ENCODE assay signal across 15 cellular contexts in genomic region chr5:65779643-65780042, GRCh38. TPM values are rescaled to one million over a fixed set of nuclear protein-coding genes. Genes with fewer than 3 reads are reported as not detected.
DNase-seq lines count a peak whose midpoint lies in the region; ATAC-seq and TF ChIP-seq lines count a peak whose summit lies in the region.
"Had no signal": no experiment of that assay in that cellular context is flagged by ENCODE, and none has a peak within 500 bp of the region (broad histone marks: within the 10 kb centered on the region; RNA-seq: fewer than 3 reads in every experiment).

No MANE protein-coding gene starts in this region.

- H3K27ac ChIP-seq in heart left ventricle (no peak overlapping the region), stomach (no peak overlapping the region)
- H3K27ac ChIP-seq: neutrophil had no signal

- no peak overlapping the region for H3K4me3 Mint-ChIP-seq in activated naive CD8-positive, alpha-beta T cell treated with anti-CD3 and anti-CD28 coated beads for 36 hours
- H3K4me3 Mint-ChIP-seq: activated B cell treated with CpG ODN at 0.5 μM for 24 hours had no signal

- WGBS in heart left ventricle, 4 donors = 53 to 67% (median 55%) methylated on average over 1 of the region's 1 CpG
- 34 to 52% (median 48%) methylated on average over 1 of the region's 1 CpG for WGBS in stomach, 5 donors

- H3K36me3 ChIP-seq in heart left ventricle = peaks cover 0 to 22% (median 7%) of the 10 kb centered on the region in 9 donors
- peaks cover 0 to 34% (median 18%) of the 10 kb centered on the region in 4 donors for H3K36me3 ChIP-seq in stomach
- H3K36me3 ChIP-seq: neutrophil had no signal

- H3K27ac Mint-ChIP-seq in activated naive CD8-positive, alpha-beta T cell treated with anti-CD3 and anti-CD28 coated beads for 36 hours = peak overlapping the region; percentile 60
- H3K27ac Mint-ChIP-seq: activated B cell treated with CpG ODN at 0.5 μM for 24 hours had no signal

- H3K4me1 ChIP-seq in heart left ventricle (peaks cover 0 to 10% (median 6%) of the 10 kb centered on the region in 12 donors), stomach (no peaks in the 10 kb centered on the region)

- H3K4me3 ChIP-seq in heart left ventricle (no peak overlapping the region), stomach (no peak overlapping the region)

- no peaks in the 10 kb centered on the region for H3K9me3 Mint-ChIP-seq in activated naive CD8-positive, alpha-beta T cell treated with anti-CD3 and anti-CD28 coated beads for 36 hours
- H3K9me3 Mint-ChIP-seq: activated B cell treated with CpG ODN at 0.5 μM for 24 hours had no signal

- H3K27me3 ChIP-seq in heart left ventricle (no peaks in the 10 kb centered on the region), stomach (no peaks in the 10 kb centered on the region)
- H3K27me3 ChIP-seq: neutrophil had no signal

- intact Hi-C loops in heart left ventricle (cut with DNase I) (no loop called here), stomach (cut with DNase I; ENCODE audit: low total_unique reads) (no loop called here)

- no peak for TF ChIP-seq EP300 in stomach (IDR thresholded peaks at IDR 0.05)

- no peak for TF ChIP-seq POLR2A in heart left ventricle (IDR thresholded peaks at IDR 0.05)
- TF ChIP-seq POLR2A in stomach (IDR thresholded peaks at IDR 0.05) = no peak

- ATAC-seq in GM18868 (IDR thresholded peaks at IDR 0.05; ENCODE audit: unreplicated experiment) (peak; percentile 43), HG03139 (IDR thresholded peaks at IDR 0.05; ENCODE audit: unreplicated experiment) (peak; percentile 56), heart left ventricle (no peak)

- peaks cover 48% of the 10 kb centered on the region for H3K36me3 Mint-ChIP-seq in activated naive CD8-positive, alpha-beta T cell treated with anti-CD3 and anti-CD28 coated beads for 36 hours

- no peaks in the 10 kb centered on the region for H3K27me3 Mint-ChIP-seq in activated naive CD8-positive, alpha-beta T cell treated with anti-CD3 and anti-CD28 coated beads for 36 hours
- H3K27me3 Mint-ChIP-seq: activated B cell treated with CpG ODN at 0.5 μM for 24 hours had no signal

- TF ChIP-seq CTCF in heart left ventricle (IDR thresholded peaks at IDR 0.05) = no peak
- no peak for TF ChIP-seq CTCF in stomach (IDR thresholded peaks at IDR 0.05)

- DNase-seq in DMS53 (lab: John Stamatoyannopoulos, UW) (peak; percentile 22), heart left ventricle (no peak), retina (no peak), NCI-H226 (no peak), stomach (no peak)
- no peak for DNase-seq in activated naive CD8-positive, alpha-beta T cell treated with anti-CD3 and anti-CD28 coated beads for 36 hours
- DNase-seq: activated B cell treated with CpG ODN at 0.5 μM for 24 hours; foreskin fibroblast; kidney; NCI-H524 treated with DMSO at 0.1 percent for 48 hours; SIG-M5; stimulated activated CD4-positive, alpha-beta T cell treated with anti-CD3 and anti-CD28 coated beads, Interleukin-15, amount 100 ng/mL, for 24 hours had no signal

- H3K9me3 ChIP-seq in heart left ventricle (no peaks in the 10 kb centered on the region), stomach (no peaks in the 10 kb centered on the region)
- H3K9me3 ChIP-seq: neutrophil had no signal

- H3K4me1 Mint-ChIP-seq in activated naive CD8-positive, alpha-beta T cell treated with anti-CD3 and anti-CD28 coated beads for 36 hours = peaks cover 27% of the 10 kb centered on the region

RNA-seq across cellular contexts. Expression of gene NLN, which starts 57.6 kb away (rescaled TPM):
- total RNA-seq in activated naive CD8-positive, alpha-beta T cell treated with anti-CD3 and anti-CD28 coated beads for 36 hours = 10 to 100 TPM; 47.7 to 48.5 TPM
- total RNA-seq in heart left ventricle (10 to 100 TPM in 6 of 9 donors, 1 to 10 TPM in 3; 5.3 to 28.2 (median 14.7) TPM), stomach (10 to 100 TPM in 3 of 5 donors, 1 to 10 TPM in 1, under 1 TPM in 1; 0.58 to 27.5 (median 13.2) TPM)
- polyA plus RNA-seq in heart left ventricle (1 to 10 TPM; 1.6 to 5.3 TPM), stomach (10 to 100 TPM in 1 of 3 donors, 1 to 10 TPM in 2; 2.0 to 11.5 (median 6.3) TPM)

RNA-seq across cellular contexts. Expression of gene SGTB, which starts 57.7 kb away (rescaled TPM):
- total RNA-seq in activated naive CD8-positive, alpha-beta T cell treated with anti-CD3 and anti-CD28 coated beads for 36 hours = 10 to 100 TPM; 17.0 to 18.2 TPM
- total RNA-seq in heart left ventricle (10 to 100 TPM in 2 of 9 donors, 1 to 10 TPM in 7; 2.9 to 14.4 (median 7.1) TPM), stomach (10 to 100 TPM in 1 of 5 donors, 1 to 10 TPM in 3, not detected in 1; 3.6 to 39.7 (median 7.5) TPM)
- polyA plus RNA-seq in heart left ventricle (1 to 10 TPM; 1.8 to 2.4 TPM), stomach (1 to 10 TPM; 1.1 to 2.7 (median 1.3) TPM)

Comparison
In these comparisons a context has a peak if more than half of its experiments do, and no peak if none do; other contexts are left out.
1. ATAC-seq: peak in GM18868 (single experiment) and HG03139 (single experiment); none in heart left ventricle (0 of 4).